Comparison of ENCODE assay signal across 12 cellular contexts in genomic region chr4:13706130-13706529, GRCh38.
A peak's percentile ranks its signal among the peaks of the same experiment; 100 is the strongest.
DNase-seq lines count a peak whose midpoint lies in the region; ATAC-seq and TF ChIP-seq lines count a peak whose summit lies in the region.
"Had no signal": no experiment of that assay in that cellular context is flagged by ENCODE, and none has a peak within 500 bp of the region (broad histone marks: within the 10 kb centered on the region; RNA-seq: fewer than 3 reads in every experiment).

No MANE protein-coding gene starts in this region.

- no peak overlapping the region for H3K9ac ChIP-seq in parathyroid adenoma

- no peaks in the 10 kb centered on the region for H3K27me3 ChIP-seq in heart left ventricle
- H3K27me3 ChIP-seq in parathyroid adenoma (ENCODE audit: control insufficient read depth, insufficient read depth, low read length): no peaks in the 10 kb centered on the region
- H3K27me3 ChIP-seq: stomach had no signal

- H3K9me3 Mint-ChIP-seq in activated CD4-positive, alpha-beta T cell treated with anti-CD3 and anti-CD28 coated beads, Interleukin-2, amount 10 ng/mL, durations not matched to agents 24 days and 14 days: no peaks in the 10 kb centered on the region
- H3K9me3 Mint-ChIP-seq: activated CD8-positive, alpha-beta T cell treated with anti-CD3 and anti-CD28 coated beads for 36 hours had no signal

- no peak overlapping the region for H3K27ac Mint-ChIP-seq in activated CD4-positive, alpha-beta T cell treated with anti-CD3 and anti-CD28 coated beads, Interleukin-2, amount 10 ng/mL, durations not matched to agents 24 days and 14 days
- H3K27ac Mint-ChIP-seq: activated CD8-positive, alpha-beta T cell treated with anti-CD3 and anti-CD28 coated beads for 36 hours had no signal

- H3K9me3 ChIP-seq in heart left ventricle: no peaks in the 10 kb centered on the region
- peaks cover 3% of the 10 kb centered on the region for H3K9me3 ChIP-seq in parathyroid adenoma (ENCODE audit: control insufficient read depth, low read length)

- no peaks in the 10 kb centered on the region for H3K4me1 Mint-ChIP-seq in activated CD4-positive, alpha-beta T cell treated with anti-CD3 and anti-CD28 coated beads, Interleukin-2, amount 10 ng/mL, durations not matched to agents 24 days and 14 days

- H3K79me2 ChIP-seq in parathyroid adenoma: no peaks in the 10 kb centered on the region

- no peaks in the 10 kb centered on the region for H3K36me3 ChIP-seq in heart left ventricle
- no peaks in the 10 kb centered on the region for H3K36me3 ChIP-seq in parathyroid adenoma (ENCODE audit: control insufficient read depth, insufficient read depth, low read length)
- H3K36me3 ChIP-seq: stomach had no signal

- peak overlapping the region in 2 of 12 donors; percentile 11 to 24 for H3K4me3 ChIP-seq in heart left ventricle
- peak overlapping the region; percentile 32 for H3K4me3 ChIP-seq in parathyroid adenoma (ENCODE audit: low read depth, low read length)
- H3K4me3 ChIP-seq: stomach had no signal

- H3K36me3 Mint-ChIP-seq in activated CD4-positive, alpha-beta T cell treated with anti-CD3 and anti-CD28 coated beads, Interleukin-2, amount 10 ng/mL, durations not matched to agents 24 days and 14 days (ENCODE audit: low read depth): no peaks in the 10 kb centered on the region

- TF ChIP-seq POLR2A in heart left ventricle (IDR thresholded peaks at IDR 0.05): no peak

- peak; percentile 71 to 83 (median 79) for ATAC-seq in heart left ventricle
- ATAC-seq in HG03354 (IDR thresholded peaks at IDR 0.05; ENCODE audit: poor library complexity, severe bottlenecking, unreplicated experiment): no peak
- ATAC-seq: activated CD8-positive, alpha-beta T cell treated with anti-CD3 and anti-CD28 coated beads for 36 hours had no signal

- no peaks in the 10 kb centered on the region for H3K27me3 Mint-ChIP-seq in activated CD4-positive, alpha-beta T cell treated with anti-CD3 and anti-CD28 coated beads, Interleukin-2, amount 10 ng/mL, durations not matched to agents 24 days and 14 days

- intact Hi-C loops in heart left ventricle (cut with DNase I): loop anchor here in 2 of 10 donors (10.0 kb wide), 1 partner anchor 129 kb away; no protein-coding TSS in a partner anchor
- intact Hi-C loops in activated CD4-positive, alpha-beta T cell treated with anti-CD3 and anti-CD28 coated beads, Interleukin-2, amount 10 ng/mL, durations not matched to agents 24 days and 14 days (cut with micrococcal nuclease): no loop called here

- peak overlapping the region; percentile 61 for H3K4me2 ChIP-seq in parathyroid adenoma (ENCODE audit: low read length)

- in situ Hi-C loops in G401 (cut with HindIII; ENCODE audit: low sequenced_read_pairs): no loop called here

- H3K4me1 ChIP-seq in heart left ventricle (peaks cover 0 to 30% (median 9%) of the 10 kb centered on the region in 12 donors), parathyroid adenoma (peaks cover 34% of the 10 kb centered on the region)
- H3K4me1 ChIP-seq: stomach had no signal

- TF ChIP-seq CTCF in heart left ventricle (IDR thresholded peaks at IDR 0.05) (no peak), parathyroid adenoma (IDR thresholded peaks at IDR 0.05) (no peak)

- peak; percentile 44 for DNase-seq in LHCN-M2 (ENCODE audit: low read depth)
- DNase-seq in SK-N-DZ (ENCODE audit: low spot score): peak; percentile 64
- peak in 4 of 5 donors; percentile 20 to 51 (median 34) for DNase-seq in heart left ventricle
- DNase-seq in G401 (ENCODE audit: low spot score): no peak
- DNase-seq in activated effector memory CD4-positive, alpha-beta T cell treated with Interleukin-2 at 50 U/mL for 16 hours: no peak
- no peak for DNase-seq in activated CD4-positive, alpha-beta T cell treated with anti-CD3 and anti-CD28 coated beads, Interleukin-2, amount 10 ng/mL, durations not matched to agents 24 days and 14 days
- DNase-seq: activated CD8-positive, alpha-beta T cell treated with anti-CD3 and anti-CD28 coated beads for 36 hours; activated effector memory CD4-positive, alpha-beta T cell treated with anti-CD3 and anti-CD28 coated beads, Interleukin-2, amount 50 U/mL, for 16 hours; NCI-H524 treated with DMSO at 0.1 percent for 48 hours; stomach had no signal

- H2AFZ ChIP-seq in parathyroid adenoma: peak overlapping the region; percentile 3

- no peak overlapping the region for H3K4me3 Mint-ChIP-seq in activated CD4-positive, alpha-beta T cell treated with anti-CD3 and anti-CD28 coated beads, Interleukin-2, amount 10 ng/mL, durations not matched to agents 24 days and 14 days
- H3K4me3 Mint-ChIP-seq: activated CD8-positive, alpha-beta T cell treated with anti-CD3 and anti-CD28 coated beads for 36 hours had no signal

- H3K27ac ChIP-seq in heart left ventricle (peak overlapping the region; percentile 65 to 95 (median 80)), parathyroid adenoma (peak overlapping the region; percentile 95)
- H3K27ac ChIP-seq: stomach had no signal

Comparison
In these comparisons a context has a peak if more than half of its experiments do, and no peak if none do; other contexts are left out.
1. DNase-seq: peak in LHCN-M2 (single experiment), SK-N-DZ (single experiment) and heart left ventricle (4 of 5); none in G401 (single experiment), activated effector memory CD4-positive, alpha-beta T cell treated with Interleukin-2 at 50 U/mL for 16 hours (single experiment) and activated CD4-positive, alpha-beta T cell treated with anti-CD3 and anti-CD28 coated beads, Interleukin-2, amount 10 ng/mL, durations not matched to agents 24 days and 14 days (single experiment).